ENCODE assay signal across 11 cellular contexts in the genomic region with DNA sequence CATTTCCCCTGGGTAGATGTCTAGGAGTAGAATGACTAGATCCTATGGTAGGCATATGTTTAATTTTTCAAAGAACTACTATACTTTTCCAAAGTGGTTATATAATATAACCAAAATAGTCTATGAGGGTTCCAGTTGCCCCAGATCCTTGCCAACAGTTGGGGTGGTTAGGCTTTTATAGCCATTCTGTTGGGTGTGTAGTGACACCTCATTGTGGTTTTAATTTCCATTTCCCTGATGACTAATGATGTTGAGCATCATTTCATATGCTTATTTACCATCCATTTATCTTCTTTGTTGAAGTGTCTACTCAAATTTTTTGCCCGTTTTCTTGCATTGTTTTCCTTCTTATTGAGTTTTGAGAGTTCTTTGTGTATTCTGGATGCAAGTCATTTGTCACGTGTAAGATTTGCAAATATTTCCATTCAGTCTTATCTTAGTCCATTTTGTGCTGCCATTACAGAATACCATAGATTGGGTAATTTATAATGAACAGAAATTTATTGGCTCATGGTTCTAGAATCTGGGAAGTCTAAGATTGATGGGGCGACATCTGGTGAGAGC. TPM values are rescaled to one million over a fixed set of nuclear protein-coding genes. Genes with fewer than 3 reads are reported as not detected.
DNase-seq lines count a peak whose midpoint lies in the region; ATAC-seq, FAIRE-seq and TF ChIP-seq lines count a peak whose summit lies in the region.
"Had no signal": no experiment of that assay in that cellular context is flagged by ENCODE, and none has a peak within 500 bp of the region (broad histone marks: within the 10 kb centered on the region; RNA-seq: fewer than 3 reads in every experiment).

No MANE protein-coding gene starts in this region.

- H4K20me1 ChIP-seq in SU-DHL-6 (ENCODE audit: low read depth, low read length) (no peaks in the 10 kb centered on the region), astrocyte (ENCODE audit: insufficient read depth, low read length) (no peaks in the 10 kb centered on the region)

- no peaks in the 10 kb centered on the region for H3K36me3 ChIP-seq in SU-DHL-6 (ENCODE audit: low read length)
- H3K36me3 ChIP-seq in astrocyte (ENCODE audit: insufficient read depth, low read length): no peaks in the 10 kb centered on the region
- H3K36me3 ChIP-seq: right lobe of liver had no signal

- no peaks in the 10 kb centered on the region for H3K9me2 ChIP-seq in SU-DHL-6 (replicated peaks; ENCODE audit: insufficient read depth, low read length)

- H3K4me1 Mint-ChIP-seq in astrocyte (ENCODE audit: low read depth, unreplicated experiment): no peaks in the 10 kb centered on the region

- peaks cover 8% of the 10 kb centered on the region for H3K4me1 ChIP-seq in astrocyte (ENCODE audit: insufficient read depth, low read length)

- H3K36me3 Mint-ChIP-seq in astrocyte (ENCODE audit: low read depth, unreplicated experiment): no peaks in the 10 kb centered on the region

- H2AFZ ChIP-seq in SU-DHL-6 (ENCODE audit: low read depth, low read length, severe bottlenecking) (no peak overlapping the region), astrocyte (ENCODE audit: low read depth, low read length) (no peak overlapping the region)

- no peak overlapping the region for H3K4me3 Mint-ChIP-seq in astrocyte (ENCODE audit: unreplicated experiment)

- H3K27me3 ChIP-seq in SU-DHL-6 (ENCODE audit: low read length): no peaks in the 10 kb centered on the region
- no peaks in the 10 kb centered on the region for H3K27me3 ChIP-seq in astrocyte (ENCODE audit: insufficient read depth, low read length)
- H3K27me3 ChIP-seq: right lobe of liver had no signal

- H3K27me3 Mint-ChIP-seq in astrocyte (ENCODE audit: low read depth, unreplicated experiment): peaks cover under 1% of the 10 kb centered on the region

- DNase-seq in stimulated activated naive CD4-positive, alpha-beta T cell treated with Interleukin-2 at 50 U/mL for 16 hours (lab: John Stamatoyannopoulos, UW): peak; percentile 12
- no peak for DNase-seq in stimulated activated naive CD4-positive, alpha-beta T cell (lab: John Stamatoyannopoulos, UW)
- peak; percentile 40 for DNase-seq in astrocyte (ENCODE audit: low read depth)
- DNase-seq in AG08395 (ENCODE audit: low spot score): no peak
- no peak for DNase-seq in caudate nucleus (lab: John Stamatoyannopoulos, UW)
- no peak for DNase-seq in G401 (ENCODE audit: low spot score)
- DNase-seq: NCI-H524 treated with DMSO at 0.1 percent for 48 hours, right lobe of liver had no signal

- FAIRE-seq in astrocyte (lab: Jason Lieb, UNC): no peak
- FAIRE-seq: K562 had no signal

- H3K27ac ChIP-seq in SU-DHL-6 (ENCODE audit: low read depth, low read length) (peak overlapping the region; percentile 92), astrocyte (ENCODE audit: low read depth, low read length) (no peak overlapping the region), caudate nucleus (ENCODE audit: low read depth, low read length) (no peak overlapping the region)
- H3K27ac ChIP-seq: right lobe of liver had no signal

- no peaks in the 10 kb centered on the region for H3K9me3 Mint-ChIP-seq in astrocyte (ENCODE audit: unreplicated experiment)

- peaks cover 49% of the 10 kb centered on the region for H3F3A ChIP-seq in SU-DHL-6 (ENCODE audit: insufficient read depth)

- ATAC-seq in GM21360 (IDR thresholded peaks at IDR 0.05; ENCODE audit: unreplicated experiment): no peak
- ATAC-seq: K562, right lobe of liver had no signal

- H3K79me2 ChIP-seq in SU-DHL-6 (ENCODE audit: insufficient read depth, low read length): peaks cover 92% of the 10 kb centered on the region
- peaks cover 16% of the 10 kb centered on the region for H3K79me2 ChIP-seq in astrocyte (ENCODE audit: insufficient read depth, low read length)

- in situ Hi-C loops in G401 (cut with HindIII; ENCODE audit: low sequenced_read_pairs): no loop called here

- 0 out of 2 replicates have a peak overlapping the region, but pooled peaks have one; percentile 8 for H3K9ac ChIP-seq in SU-DHL-6 (ENCODE audit: low read length)
- H3K9ac ChIP-seq in astrocyte (ENCODE audit: low read length): no peak overlapping the region

- H3K4me2 ChIP-seq in SU-DHL-6 (ENCODE audit: low read depth, low read length, poor library complexity, severe bottlenecking) (peak overlapping the region; percentile 89), astrocyte (ENCODE audit: low read length) (no peak overlapping the region)

- H3K27ac Mint-ChIP-seq in astrocyte (ENCODE audit: unreplicated experiment): no peak overlapping the region

- H3K4me3 ChIP-seq in SU-DHL-6 (ENCODE audit: insufficient read depth, low read length, poor library complexity, severe bottlenecking) (peak overlapping the region; percentile 7), astrocyte (ENCODE audit: insufficient read depth, low read depth, low read length) (no peak overlapping the region)
- H3K4me3 ChIP-seq: K562, right lobe of liver had no signal

- H3K9me3 ChIP-seq in SU-DHL-6 (ENCODE audit: insufficient read depth, low read length) (no peaks in the 10 kb centered on the region), astrocyte (ENCODE audit: insufficient read depth, low read depth, low read length) (no peaks in the 10 kb centered on the region)
- H3K9me3 ChIP-seq: right lobe of liver had no signal

- TF ChIP-seq CTCF in SU-DHL-6 (IDR thresholded peaks at IDR 0.05; ENCODE audit: insufficient read depth, low read length, poor library complexity, severe bottlenecking) (no peak), astrocyte (IDR thresholded peaks at IDR 0.05; ENCODE audit: insufficient read depth, low read depth, low read length) (no peak)

RNA-seq across cellular contexts. Expression of a gene that starts 4.7 kb away (rescaled TPM):
- total RNA-seq in astrocyte: 5.1 and 5.7 TPM in 2 replicates
- total RNA-seq in G401 (2014; rRNA removed; shearing (Covaris generic)): 6.2 and 13.8 TPM in 2 replicates

Comparison
In these comparisons a context has a peak if more than half of its experiments do, and no peak if none do; other contexts are left out.
1. DNase-seq: peak in stimulated activated naive CD4-positive, alpha-beta T cell treated with Interleukin-2 at 50 U/mL for 16 hours (single experiment) and astrocyte (single experiment); none in stimulated activated naive CD4-positive, alpha-beta T cell (0 of 6), AG08395 (single experiment), caudate nucleus (0 of 61) and G401 (single experiment).